In genomic region chr1:40712997-40713396, GRCh38 we compare ENCODE assay signal across 11 cellular contexts. TPM values are rescaled to one million over a fixed set of nuclear protein-coding genes. Genes with fewer than 3 reads are reported as not detected.
DNase-seq lines count a peak whose midpoint lies in the region; ATAC-seq, FAIRE-seq and TF ChIP-seq lines count a peak whose summit lies in the region.
"Had no signal": no experiment of that assay in that cellular context is flagged by ENCODE, and none has a peak within 500 bp of the region (broad histone marks: within the 10 kb centered on the region; RNA-seq: fewer than 3 reads in every experiment).

No MANE protein-coding gene starts in this region.

- TF ChIP-seq CTCF in A673 (conservative IDR thresholded peaks at IDR 0.05; ENCODE audit: low read depth, low read length) (no peak), VCaP (conservative IDR thresholded peaks at IDR 0.05) (no peak), lower lobe of right lung (IDR thresholded peaks at IDR 0.05) (no peak), PC-9 (conservative IDR thresholded peaks at IDR 0.05) (no peak), foreskin fibroblast (IDR thresholded peaks at IDR 0.05; ENCODE audit: low read depth, low read length) (no peak)

- H2AFZ ChIP-seq in PC-9: no peak overlapping the region

- DNase-seq in A673 (ENCODE audit: low spot score) (peak; percentile 40), GM19239 (ENCODE audit: insufficient read length, low spot score) (no peak), lower lobe of right lung (no peak), PC-9 (no peak), foreskin fibroblast (no peak), inferior parietal cortex (ENCODE audit: extremely low spot score) (no peak)
- DNase-seq: central memory CD4-positive, alpha-beta T cell; islet precursor cell; KG1 had no signal

- BruUV-seq in A673 (replicated peaks; lab: Mats Ljungman, UMichigan) (no TSS peak), PC-9 (replicated peaks; lab: Mats Ljungman, UMichigan) (no TSS peak)

- peaks cover 5% of the 10 kb centered on the region for H4K20me1 ChIP-seq in PC-9 (ENCODE audit: insufficient read depth)

- H3K4me3 ChIP-seq in A673 (ENCODE audit: low read depth, low read length, poor library complexity, severe bottlenecking) (no peak overlapping the region), lower lobe of right lung (no peak overlapping the region), PC-9 (no peak overlapping the region), foreskin fibroblast (ENCODE audit: low read depth in 1 of 2, low read length in 2 of 2) (no peak overlapping the region)

- ATAC-seq in lower lobe of right lung (peak; percentile 28 to 37), GM19023 (IDR thresholded peaks at IDR 0.05; ENCODE audit: unreplicated experiment) (no peak)

- CTCF ChIA-PET in A673 (lab: Charles Lee) (no interaction called here), PC-9 (lab: Charles Lee) (interaction anchor here (0.6 kb wide), 1 partner anchor 42 kb away, joined by 10 read pairs; no protein-coding TSS in a partner anchor)

- H3F3A ChIP-seq in PC-9 (ENCODE audit: insufficient read depth, low read depth): peaks cover 19% of the 10 kb centered on the region

- no peak overlapping the region for H3K4me2 ChIP-seq in PC-9

- H3K4me1 ChIP-seq in A673 (ENCODE audit: insufficient read depth, low read length, poor library complexity, severe bottlenecking) (peaks cover 39% of the 10 kb centered on the region), lower lobe of right lung (peaks cover 93% of the 10 kb centered on the region), PC-9 (replicated peaks; ENCODE audit: insufficient read depth) (peaks cover 42% of the 10 kb centered on the region)

- no peaks in the 10 kb centered on the region for H3K9me3 ChIP-seq in A673 (ENCODE audit: low read depth, low read length, poor library complexity, severe bottlenecking)
- H3K9me3 ChIP-seq in lower lobe of right lung: no peaks in the 10 kb centered on the region
- H3K9me3 ChIP-seq in PC-9 (ENCODE audit: insufficient read depth, low read depth): no peaks in the 10 kb centered on the region

- FAIRE-seq in GM19239 (lab: Jason Lieb, UNC): peak; percentile 53

- H3K27me3 ChIP-seq in A673 (replicated peaks; ENCODE audit: insufficient read depth, low read depth, low read length, poor library complexity) (no peaks in the 10 kb centered on the region), lower lobe of right lung (ENCODE audit: low read depth) (no peaks in the 10 kb centered on the region), PC-9 (ENCODE audit: insufficient read depth, low read depth) (no peaks in the 10 kb centered on the region)

- no peaks in the 10 kb centered on the region; the same call in 1 of the 2 replicates for H3K9me2 ChIP-seq in PC-9 (ENCODE audit: insufficient read depth)

- peak overlapping the region; percentile 7 for H3K27ac ChIP-seq in A673 (ENCODE audit: low read depth, low read length, poor library complexity, severe bottlenecking)
- peak overlapping the region; percentile 48 for H3K27ac ChIP-seq in VCaP
- peak overlapping the region; percentile 66 for H3K27ac ChIP-seq in lower lobe of right lung
- no peak overlapping the region for H3K27ac ChIP-seq in PC-9

- H3K36me3 ChIP-seq in A673 (ENCODE audit: insufficient read depth, low read length, poor library complexity, severe bottlenecking) (no peaks in the 10 kb centered on the region), lower lobe of right lung (no peaks in the 10 kb centered on the region), PC-9 (ENCODE audit: low read depth) (no peaks in the 10 kb centered on the region)

- POLR2A ChIA-PET in A673 (lab: Charles Lee; ENCODE audit: low non-redundant PET) (no interaction called here), PC-9 (lab: Charles Lee; ENCODE audit: unreplicated experiment) (no interaction called here)

- intact Hi-C loops in A673 (cut with micrococcal nuclease; ENCODE audit: unreplicated experiment) (no loop called here), lower lobe of right lung (cut with DNase I) (no loop called here), PC-9 (cut with micrococcal nuclease; ENCODE audit: unreplicated experiment) (no loop called here)

- H3K79me2 ChIP-seq in PC-9 (ENCODE audit: low read depth): peaks cover 86% of the 10 kb centered on the region

RNA-seq across cellular contexts. Expression of gene NFYC, which starts 21.5 kb away (rescaled TPM):
- total RNA-seq in A673 (2021) (81.9 and 83.0 TPM in 2 replicates), lower lobe of right lung (54.2 TPM), PC-9 (2021) (79.4 and 91.1 TPM in 2 replicates)

RNA-seq across cellular contexts. Expression of gene RIMS3, which starts 47.5 kb away (rescaled TPM):
- total RNA-seq in A673 (2021) (9.9 and 21.5 TPM in 2 replicates), lower lobe of right lung (4.6 TPM), PC-9 (2021) (12.9 and 14.0 TPM in 2 replicates)
